In the genomic region with DNA sequence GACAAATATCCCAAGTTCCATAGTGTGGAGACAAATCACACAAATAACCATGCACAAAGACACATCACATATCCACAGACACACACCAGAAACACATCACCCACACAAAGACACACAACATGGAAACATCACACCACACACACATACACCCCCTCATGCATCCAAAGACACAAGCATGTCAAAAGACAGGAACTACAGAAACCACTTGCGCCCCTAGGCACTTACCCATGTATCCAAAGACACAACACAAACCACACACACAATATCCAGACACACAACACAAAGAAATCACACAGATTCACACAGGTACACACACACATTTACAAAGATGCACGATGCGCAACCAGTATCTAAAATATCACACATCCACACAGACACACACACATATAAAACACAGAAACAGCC, we compare ENCODE assay signal across 1 cellular context.
A peak's percentile ranks its signal among the peaks of the same experiment; 100 is the strongest.
TF ChIP-seq lines count a peak whose summit lies in the region.

No MANE protein-coding gene starts in this region.

TF ChIP-seq in HEK293, 187 proteins besides CTCF, POLR2A, EP300 and RAD21 (continued from another document):
- TF ChIP-seq BCL11A (tag by site-specific recombination; IDR thresholded peaks at IDR 0.05; ENCODE audit: low read depth) (no peak), SALL2 (tag by site-specific recombination; IDR thresholded peaks at IDR 0.05; ENCODE audit: borderline replicate concordance) (peak; percentile 45; the same call in 1 of the 2 replicates), ZFHX2 (tag by site-specific recombination; conservative IDR thresholded peaks at IDR 0.05) (peak; percentile 84), ZNF423 (tag by site-specific recombination; IDR thresholded peaks at IDR 0.05) (no peak), ZNF791 (tag by site-specific recombination; IDR thresholded peaks at IDR 0.05) (peak; percentile 15), ZNF416 (tag by site-specific recombination; IDR thresholded peaks at IDR 0.05) (no peak), ZNF521 (tag by site-specific recombination; IDR thresholded peaks at IDR 0.05) (0 out of 2 replicates have a peak, but pooled peaks have one; percentile 44), ZBTB20 (tag by site-specific recombination; IDR thresholded peaks at IDR 0.05) (peak; percentile 11; the same call in 1 of the 2 replicates), SCRT2 (tag by site-specific recombination; IDR thresholded peaks at IDR 0.05) (peak; percentile 75), ZNF266 (tag by site-specific recombination; IDR thresholded peaks at IDR 0.05; ENCODE audit: low read depth) (peak; percentile 15; the same call in 1 of the 2 replicates), ZBTB48 (tag by site-specific recombination; IDR thresholded peaks at IDR 0.05) (no peak), PRDM1 (tag by site-specific recombination; IDR thresholded peaks at IDR 0.05) (no peak), ZNF624 (tag by site-specific recombination; IDR thresholded peaks at IDR 0.05) (no peak), ZNF175 (tag by site-specific recombination; IDR thresholded peaks at IDR 0.05) (no peak), ZNF37A (tag by site-specific recombination; IDR thresholded peaks at IDR 0.05) (no peak), ZBTB8A (tag by site-specific recombination; IDR thresholded peaks at IDR 0.05) (no peak), ZNF785 (tag by site-specific recombination; IDR thresholded peaks at IDR 0.05) (peak; percentile 75; the same call in 1 of the 2 replicates), ZNF560 (tag by site-specific recombination; IDR thresholded peaks at IDR 0.05; ENCODE audit: borderline replicate concordance) (no peak), ZNF366 (tag by site-specific recombination; conservative IDR thresholded peaks at IDR 0.05) (no peak), ZNF23 (tag by site-specific recombination; IDR thresholded peaks at IDR 0.05; ENCODE audit: borderline replicate concordance) (0 out of 2 replicates have a peak, but pooled peaks have one; percentile 31), ZFP69B (tag by site-specific recombination; IDR thresholded peaks at IDR 0.05) (no peak), ZNF510 (tag by site-specific recombination; IDR thresholded peaks at IDR 0.05; ENCODE audit: insufficient replicate concordance) (no peak), ZNF514 (tag by site-specific recombination; IDR thresholded peaks at IDR 0.05) (no peak), OVOL3 (tag by site-specific recombination; IDR thresholded peaks at IDR 0.05) (0 out of 2 replicates have a peak, but pooled peaks have one; percentile 54), ZNF501 (tag by site-specific recombination; IDR thresholded peaks at IDR 0.05) (no peak), KLF8 (tag by site-specific recombination; IDR thresholded peaks at IDR 0.05) (peak; percentile 85)
- TF ChIP-seq, protein P1, sequence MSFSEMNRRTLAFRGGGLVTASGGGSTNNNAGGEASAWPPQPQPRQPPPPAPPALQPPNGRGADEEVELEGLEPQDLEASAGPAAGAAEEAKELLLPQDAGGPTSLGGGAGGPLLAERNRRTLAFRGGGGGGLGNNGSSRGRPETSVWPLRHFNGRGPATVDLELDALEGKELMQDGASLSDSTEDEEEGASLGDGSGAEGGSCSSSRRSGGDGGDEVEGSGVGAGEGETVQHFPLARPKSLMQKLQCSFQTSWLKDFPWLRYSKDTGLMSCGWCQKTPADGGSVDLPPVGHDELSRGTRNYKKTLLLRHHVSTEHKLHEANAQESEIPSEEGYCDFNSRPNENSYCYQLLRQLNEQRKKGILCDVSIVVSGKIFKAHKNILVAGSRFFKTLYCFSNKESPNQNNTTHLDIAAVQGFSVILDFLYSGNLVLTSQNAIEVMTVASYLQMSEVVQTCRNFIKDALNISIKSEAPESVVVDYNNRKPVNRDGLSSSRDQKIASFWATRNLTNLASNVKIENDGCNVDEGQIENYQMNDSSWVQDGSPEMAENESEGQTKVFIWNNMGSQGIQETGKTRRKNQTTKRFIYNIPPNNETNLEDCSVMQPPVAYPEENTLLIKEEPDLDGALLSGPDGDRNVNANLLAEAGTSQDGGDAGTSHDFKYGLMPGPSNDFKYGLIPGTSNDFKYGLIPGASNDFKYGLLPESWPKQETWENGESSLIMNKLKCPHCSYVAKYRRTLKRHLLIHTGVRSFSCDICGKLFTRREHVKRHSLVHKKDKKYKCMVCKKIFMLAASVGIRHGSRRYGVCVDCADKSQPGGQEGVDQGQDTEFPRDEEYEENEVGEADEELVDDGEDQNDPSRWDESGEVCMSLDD (tag by site-specific recombination; IDR thresholded peaks at IDR 0.05): 0 out of 2 replicates have a peak, but pooled peaks have one; percentile 28
- TF ChIP-seq, protein P2, sequence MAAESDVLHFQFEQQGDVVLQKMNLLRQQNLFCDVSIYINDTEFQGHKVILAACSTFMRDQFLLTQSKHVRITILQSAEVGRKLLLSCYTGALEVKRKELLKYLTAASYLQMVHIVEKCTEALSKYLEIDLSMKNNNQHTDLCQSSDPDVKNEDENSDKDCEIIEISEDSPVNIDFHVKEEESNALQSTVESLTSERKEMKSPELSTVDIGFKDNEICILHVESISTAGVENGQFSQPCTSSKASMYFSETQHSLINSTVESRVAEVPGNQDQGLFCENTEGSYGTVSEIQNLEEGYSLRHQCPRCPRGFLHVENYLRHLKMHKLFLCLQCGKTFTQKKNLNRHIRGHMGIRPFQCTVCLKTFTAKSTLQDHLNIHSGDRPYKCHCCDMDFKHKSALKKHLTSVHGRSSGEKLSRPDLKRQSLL (tag by site-specific recombination; IDR thresholded peaks at IDR 0.05): no peak
- TF ChIP-seq, protein P3, sequence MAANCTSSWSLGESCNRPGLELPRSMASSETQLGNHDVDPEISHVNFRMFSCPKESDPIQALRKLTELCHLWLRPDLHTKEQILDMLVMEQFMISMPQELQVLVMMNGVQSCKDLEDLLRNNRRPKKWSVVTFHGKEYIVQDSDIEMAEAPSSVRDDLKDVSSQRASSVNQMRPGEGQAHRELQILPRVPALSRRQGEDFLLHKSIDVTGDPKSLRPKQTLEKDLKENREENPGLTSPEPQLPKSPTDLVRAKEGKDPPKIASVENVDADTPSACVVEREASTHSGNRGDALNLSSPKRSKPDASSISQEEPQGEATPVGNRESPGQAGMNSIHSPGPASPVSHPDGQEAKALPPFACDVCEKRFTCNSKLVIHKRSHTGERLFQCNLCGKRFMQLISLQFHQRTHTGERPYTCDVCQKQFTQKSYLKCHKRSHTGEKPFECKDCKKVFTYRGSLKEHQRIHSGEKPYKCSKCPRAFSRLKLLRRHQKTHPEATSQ (tag by site-specific recombination; IDR thresholded peaks at IDR 0.05): peak; percentile 4; the same call in 1 of the 2 replicates
- TF ChIP-seq, protein P4, sequence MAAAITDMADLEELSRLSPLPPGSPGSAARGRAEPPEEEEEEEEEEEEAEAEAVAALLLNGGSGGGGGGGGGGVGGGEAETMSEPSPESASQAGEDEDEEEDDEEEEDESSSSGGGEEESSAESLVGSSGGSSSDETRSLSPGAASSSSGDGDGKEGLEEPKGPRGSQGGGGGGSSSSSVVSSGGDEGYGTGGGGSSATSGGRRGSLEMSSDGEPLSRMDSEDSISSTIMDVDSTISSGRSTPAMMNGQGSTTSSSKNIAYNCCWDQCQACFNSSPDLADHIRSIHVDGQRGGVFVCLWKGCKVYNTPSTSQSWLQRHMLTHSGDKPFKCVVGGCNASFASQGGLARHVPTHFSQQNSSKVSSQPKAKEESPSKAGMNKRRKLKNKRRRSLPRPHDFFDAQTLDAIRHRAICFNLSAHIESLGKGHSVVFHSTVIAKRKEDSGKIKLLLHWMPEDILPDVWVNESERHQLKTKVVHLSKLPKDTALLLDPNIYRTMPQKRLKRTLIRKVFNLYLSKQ (tag by site-specific recombination; IDR thresholded peaks at IDR 0.05; ENCODE audit: borderline replicate concordance): no peak
- TF ChIP-seq, protein P5, sequence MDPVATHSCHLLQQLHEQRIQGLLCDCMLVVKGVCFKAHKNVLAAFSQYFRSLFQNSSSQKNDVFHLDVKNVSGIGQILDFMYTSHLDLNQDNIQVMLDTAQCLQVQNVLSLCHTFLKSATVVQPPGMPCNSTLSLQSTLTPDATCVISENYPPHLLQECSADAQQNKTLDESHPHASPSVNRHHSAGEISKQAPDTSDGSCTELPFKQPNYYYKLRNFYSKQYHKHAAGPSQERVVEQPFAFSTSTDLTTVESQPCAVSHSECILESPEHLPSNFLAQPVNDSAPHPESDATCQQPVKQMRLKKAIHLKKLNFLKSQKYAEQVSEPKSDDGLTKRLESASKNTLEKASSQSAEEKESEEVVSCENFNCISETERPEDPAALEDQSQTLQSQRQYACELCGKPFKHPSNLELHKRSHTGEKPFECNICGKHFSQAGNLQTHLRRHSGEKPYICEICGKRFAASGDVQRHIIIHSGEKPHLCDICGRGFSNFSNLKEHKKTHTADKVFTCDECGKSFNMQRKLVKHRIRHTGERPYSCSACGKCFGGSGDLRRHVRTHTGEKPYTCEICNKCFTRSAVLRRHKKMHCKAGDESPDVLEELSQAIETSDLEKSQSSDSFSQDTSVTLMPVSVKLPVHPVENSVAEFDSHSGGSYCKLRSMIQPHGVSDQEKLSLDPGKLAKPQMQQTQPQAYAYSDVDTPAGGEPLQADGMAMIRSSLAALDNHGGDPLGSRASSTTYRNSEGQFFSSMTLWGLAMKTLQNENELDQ (tag by site-specific recombination; IDR thresholded peaks at IDR 0.05; ENCODE audit: low read depth): no peak
- TF ChIP-seq, protein P6, sequence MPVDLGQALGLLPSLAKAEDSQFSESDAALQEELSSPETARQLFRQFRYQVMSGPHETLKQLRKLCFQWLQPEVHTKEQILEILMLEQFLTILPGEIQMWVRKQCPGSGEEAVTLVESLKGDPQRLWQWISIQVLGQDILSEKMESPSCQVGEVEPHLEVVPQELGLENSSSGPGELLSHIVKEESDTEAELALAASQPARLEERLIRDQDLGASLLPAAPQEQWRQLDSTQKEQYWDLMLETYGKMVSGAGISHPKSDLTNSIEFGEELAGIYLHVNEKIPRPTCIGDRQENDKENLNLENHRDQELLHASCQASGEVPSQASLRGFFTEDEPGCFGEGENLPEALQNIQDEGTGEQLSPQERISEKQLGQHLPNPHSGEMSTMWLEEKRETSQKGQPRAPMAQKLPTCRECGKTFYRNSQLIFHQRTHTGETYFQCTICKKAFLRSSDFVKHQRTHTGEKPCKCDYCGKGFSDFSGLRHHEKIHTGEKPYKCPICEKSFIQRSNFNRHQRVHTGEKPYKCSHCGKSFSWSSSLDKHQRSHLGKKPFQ (tag by site-specific recombination; IDR thresholded peaks at IDR 0.05): peak; percentile 86
- TF ChIP-seq, protein P7, sequence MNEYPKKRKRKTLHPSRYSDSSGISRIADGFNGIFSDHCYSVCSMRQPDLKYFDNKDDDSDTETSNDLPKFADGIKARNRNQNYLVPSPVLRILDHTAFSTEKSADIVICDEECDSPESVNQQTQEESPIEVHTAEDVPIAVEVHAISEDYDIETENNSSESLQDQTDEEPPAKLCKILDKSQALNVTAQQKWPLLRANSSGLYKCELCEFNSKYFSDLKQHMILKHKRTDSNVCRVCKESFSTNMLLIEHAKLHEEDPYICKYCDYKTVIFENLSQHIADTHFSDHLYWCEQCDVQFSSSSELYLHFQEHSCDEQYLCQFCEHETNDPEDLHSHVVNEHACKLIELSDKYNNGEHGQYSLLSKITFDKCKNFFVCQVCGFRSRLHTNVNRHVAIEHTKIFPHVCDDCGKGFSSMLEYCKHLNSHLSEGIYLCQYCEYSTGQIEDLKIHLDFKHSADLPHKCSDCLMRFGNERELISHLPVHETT (tag by site-specific recombination; IDR thresholded peaks at IDR 0.05): peak; percentile 40
